11 cellular contexts compared by ENCODE assay signal in the genomic region with DNA sequence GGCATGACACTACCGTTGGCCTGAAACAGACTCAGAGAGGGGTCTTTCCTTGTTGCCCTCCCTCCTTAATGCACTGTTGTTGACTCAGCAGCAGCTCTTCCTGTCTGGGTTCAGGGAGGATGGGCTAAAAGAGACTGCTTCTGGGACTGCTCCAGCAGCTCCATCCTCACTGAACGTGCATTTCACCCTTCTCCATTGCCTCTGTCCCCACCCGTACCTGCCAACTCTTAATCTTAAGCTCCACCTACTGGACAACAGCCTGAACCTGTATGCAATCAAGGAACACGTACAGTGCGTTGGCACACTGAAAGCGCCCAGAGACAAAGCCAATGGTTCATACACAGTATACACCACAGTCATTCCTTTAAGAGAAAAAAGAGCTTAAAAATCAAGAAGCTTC.
DNase-seq lines count a peak whose midpoint lies in the region; ATAC-seq, FAIRE-seq and TF ChIP-seq lines count a peak whose summit lies in the region.
"Had no signal": no experiment of that assay in that cellular context is flagged by ENCODE, and none has a peak within 500 bp of the region (broad histone marks: within the 10 kb centered on the region; RNA-seq: fewer than 3 reads in every experiment).

No MANE protein-coding gene starts in this region.

- POLR2A ChIA-PET in PC-3 (lab: Charles Lee; ENCODE audit: unreplicated experiment) = no interaction called here

- H3K4me2 ChIP-seq in PC-3 (ENCODE audit: low read length) = no peak overlapping the region

- DNase-seq in PC-3 (peak; percentile 4), kidney (no peak)
- no peak for DNase-seq in stimulated activated CD4-positive, alpha-beta T cell treated with anti-CD3 and anti-CD28 coated beads, Interleukin-15, amount 100 ng/mL, for 24 hours
- DNase-seq in stimulated activated naive CD8-positive, alpha-beta T cell treated with anti-CD3 and anti-CD28 coated beads, Interleukin-15, amount 100 ng/mL, for 72 hours = no peak
- DNase-seq: activated CD4-positive, alpha-beta T cell treated with anti-CD3 and anti-CD28 coated beads, Interleukin-2, amount 10 ng/mL, durations not matched to agents 7 days and 5 days; psoas muscle had no signal

- H3K9me3 ChIP-seq in PC-3 (ENCODE audit: low read length) = no peaks in the 10 kb centered on the region
- peaks cover 0 to 3% of the 10 kb centered on the region in 2 donors for H3K9me3 ChIP-seq in kidney (ENCODE audit: control insufficient read depth in 1 of 2, low read length in 2 of 2)

- no peaks in the 10 kb centered on the region for H3K4me1 Mint-ChIP-seq in stimulated activated naive CD8-positive, alpha-beta T cell treated with anti-CD3 and anti-CD28 coated beads, Interleukin-15, amount 100 ng/mL, for 72 hours
- H3K4me1 Mint-ChIP-seq: activated CD4-positive, alpha-beta T cell treated with anti-CD3 and anti-CD28 coated beads, Interleukin-2, amount 10 ng/mL, durations not matched to agents 7 days and 5 days had no signal

- no peak overlapping the region for H3K4me3 Mint-ChIP-seq in stimulated activated naive CD8-positive, alpha-beta T cell treated with anti-CD3 and anti-CD28 coated beads, Interleukin-15, amount 100 ng/mL, for 72 hours
- H3K4me3 Mint-ChIP-seq: activated CD4-positive, alpha-beta T cell treated with anti-CD3 and anti-CD28 coated beads, Interleukin-2, amount 10 ng/mL, durations not matched to agents 7 days and 5 days had no signal

- H2AFZ ChIP-seq in PC-3 (ENCODE audit: low read length) = no peak overlapping the region

- CTCF ChIA-PET in PC-3 (lab: Charles Lee) = no interaction called here

- H3K4me3 ChIP-seq in PC-3 (ENCODE audit: low read length) (no peak overlapping the region), kidney (ENCODE audit: low read length in 2 of 2) (no peak overlapping the region)
- H3K4me3 ChIP-seq: psoas muscle had no signal

- H3K9me3 Mint-ChIP-seq in stimulated activated naive CD8-positive, alpha-beta T cell treated with anti-CD3 and anti-CD28 coated beads, Interleukin-15, amount 100 ng/mL, for 72 hours = peaks cover 0 to 8% of the 10 kb centered on the region in 2 donors
- H3K9me3 Mint-ChIP-seq: activated CD4-positive, alpha-beta T cell treated with anti-CD3 and anti-CD28 coated beads, Interleukin-2, amount 10 ng/mL, durations not matched to agents 7 days and 5 days had no signal

- peak; percentile 89 for TF ChIP-seq RAD21 in Ishikawa (IDR thresholded peaks at IDR 0.05; ENCODE audit: low read depth)

- no peaks in the 10 kb centered on the region for H3K9me2 ChIP-seq in PC-3 (replicated peaks; ENCODE audit: low read length)

- H3K9ac ChIP-seq in PC-3 (ENCODE audit: low read length) = no peak overlapping the region
- no peak overlapping the region for H3K9ac ChIP-seq in kidney (ENCODE audit: low read length in 2 of 2)

- TF ChIP-seq EP300 in Ishikawa (IDR thresholded peaks at IDR 0.05; ENCODE audit: borderline replicate concordance) = no peak

- no peaks in the 10 kb centered on the region for H3K79me2 ChIP-seq in PC-3 (ENCODE audit: low read length)

- no peak for ATAC-seq in PC-3
- ATAC-seq in HG03342 (IDR thresholded peaks at IDR 0.05; ENCODE audit: unreplicated experiment) = no peak
- no peak for ATAC-seq in stimulated activated naive CD8-positive, alpha-beta T cell treated with anti-CD3 and anti-CD28 coated beads, Interleukin-15, amount 100 ng/mL, for 72 hours
- ATAC-seq in GM19455 (IDR thresholded peaks at IDR 0.05; ENCODE audit: unreplicated experiment) = no peak
- ATAC-seq: psoas muscle had no signal

- no peaks in the 10 kb centered on the region for H3K4me1 ChIP-seq in PC-3 (ENCODE audit: insufficient read depth, low read length)
- H3K4me1 ChIP-seq in kidney (ENCODE audit: control insufficient read depth in 1 of 2, insufficient read depth in 1 of 2, low read depth in 1 of 2, low read length in 2 of 2) = no peaks in the 10 kb centered on the region
- H3K4me1 ChIP-seq: psoas muscle had no signal

- no peak for FAIRE-seq in kidney (lab: Jason Lieb, UNC)
- FAIRE-seq: endothelial cell of umbilical vein had no signal

- no peaks in the 10 kb centered on the region for H3F3A ChIP-seq in PC-3 (ENCODE audit: low read length, unreplicated experiment)

- H3K27ac ChIP-seq in C4-2B (no peak overlapping the region), PC-3 (ENCODE audit: low read length) (no peak overlapping the region), kidney (ENCODE audit: low read depth in 2 of 2, low read length in 2 of 2) (no peak overlapping the region)
- H3K27ac ChIP-seq: psoas muscle had no signal

- intact Hi-C loops in PC-3 (cut with micrococcal nuclease) (no loop called here), kidney (cut with DNase I) (no loop called here)

- H3K27ac Mint-ChIP-seq in stimulated activated naive CD8-positive, alpha-beta T cell treated with anti-CD3 and anti-CD28 coated beads, Interleukin-15, amount 100 ng/mL, for 72 hours = no peak overlapping the region
- H3K27ac Mint-ChIP-seq: activated CD4-positive, alpha-beta T cell treated with anti-CD3 and anti-CD28 coated beads, Interleukin-2, amount 10 ng/mL, durations not matched to agents 7 days and 5 days had no signal

- peaks cover 25% of the 10 kb centered on the region for H3K27me3 Mint-ChIP-seq in stimulated activated naive CD8-positive, alpha-beta T cell treated with anti-CD3 and anti-CD28 coated beads, Interleukin-15, amount 100 ng/mL, for 72 hours

- no peaks in the 10 kb centered on the region for H4K20me1 ChIP-seq in PC-3 (ENCODE audit: low read length)

- H3K27me3 ChIP-seq in PC-3 (ENCODE audit: low read length) = peaks cover 11% of the 10 kb centered on the region; the same call in 1 of the 2 replicates

- H3K36me3 ChIP-seq in PC-3 (ENCODE audit: low read depth, low read length) = no peaks in the 10 kb centered on the region
- no peaks in the 10 kb centered on the region for H3K36me3 ChIP-seq in kidney (ENCODE audit: control insufficient read depth in 1 of 2, insufficient read depth in 2 of 2, low read length in 2 of 2)

- TF ChIP-seq CTCF in C4-2B (conservative IDR thresholded peaks at IDR 0.05) = peak; percentile 67
- no peak for TF ChIP-seq CTCF in PC-3 (conservative IDR thresholded peaks at IDR 0.05; ENCODE audit: low read depth, low read length)
- peak; percentile 13 for TF ChIP-seq CTCF in kidney (IDR thresholded peaks at IDR 0.05; ENCODE audit: borderline replicate concordance, extremely low read depth, insufficient read depth)

- BruUV-seq in PC-3 (replicated peaks; lab: Mats Ljungman, UMichigan) = no TSS peak

TF ChIP-seq in Ishikawa, 13 proteins besides CTCF, POLR2A, EP300 and RAD21:
- TF ChIP-seq FOXM1 (IDR thresholded peaks at IDR 0.05; ENCODE audit: borderline replicate concordance, low read depth) (no peak), EGR1 (IDR thresholded peaks at IDR 0.05) (no peak)
